ENCODE assay signal across 31 cellular contexts in the genomic region with DNA sequence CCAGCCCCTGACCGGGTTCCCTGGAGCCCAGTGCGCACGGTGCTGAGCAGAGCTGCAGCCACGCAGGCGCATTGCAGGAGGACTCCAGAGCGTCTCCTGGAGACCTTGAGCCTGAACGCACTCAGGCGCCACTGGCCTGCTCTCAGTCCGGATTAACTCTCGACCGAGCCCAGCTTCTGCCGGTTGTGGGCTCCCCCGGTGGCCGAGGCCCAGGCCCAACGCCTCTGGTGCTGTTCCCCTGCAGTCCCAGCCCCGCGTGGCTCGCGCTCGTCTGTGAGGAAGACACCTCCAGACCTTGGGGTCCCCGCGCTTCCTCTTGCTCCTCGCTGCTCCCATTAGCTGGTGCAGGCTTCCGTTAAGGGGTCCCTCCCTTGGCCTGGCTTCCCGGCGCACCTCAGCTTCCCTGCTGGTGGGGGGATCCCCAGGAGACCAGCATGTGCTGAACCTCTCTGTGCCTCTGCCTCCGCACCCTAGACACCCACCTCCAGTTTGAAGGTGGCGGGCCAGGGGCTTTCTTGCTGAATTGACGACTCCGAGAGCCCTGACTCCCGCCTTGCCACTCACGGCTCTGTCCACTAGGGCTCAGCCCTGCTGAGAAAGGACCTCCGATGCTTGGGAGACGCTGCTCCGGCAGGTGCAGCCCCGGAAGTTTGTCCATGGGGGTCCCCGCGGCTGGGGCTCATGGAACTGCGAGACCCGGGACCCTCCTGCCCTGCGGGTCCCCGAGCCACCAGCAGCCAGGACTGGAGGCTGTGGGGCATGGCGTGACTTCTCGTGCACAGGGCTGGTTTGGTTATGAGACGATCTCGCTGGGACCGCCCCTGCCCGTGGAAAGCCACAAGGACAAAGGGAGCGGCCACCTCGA. TPM values are rescaled to one million over a fixed set of nuclear protein-coding genes. Genes with fewer than 3 reads are reported as not detected.
DNase-seq lines count a peak whose midpoint lies in the region; ATAC-seq, FAIRE-seq and TF ChIP-seq lines count a peak whose summit lies in the region.
"Had no signal": no experiment of that assay in that cellular context is flagged by ENCODE, and none has a peak within 500 bp of the region (broad histone marks: within the 10 kb centered on the region; RNA-seq: fewer than 3 reads in every experiment).

No MANE protein-coding gene starts in this region.

- DNase-seq in Ammon's horn (ENCODE audit: low spot score): peak; percentile 57
- DNase-seq in GM12891 (ENCODE audit: insufficient read length, low spot score): peak; percentile 18
- peak in 2 of 4 experiments; percentile 19 to 21 for DNase-seq in K562 (ENCODE audit: extremely low read depth in 1 of 4, low spot score in 3 of 4)
- peak; percentile 36 for DNase-seq in midbrain (lab: John Stamatoyannopoulos, UW)
- no peak for DNase-seq in chondrocyte (ENCODE audit: low spot score)
- no peak for DNase-seq in CD1c-positive myeloid dendritic cell (ENCODE audit: extremely low spot score)
- DNase-seq in EL: no peak
- DNase-seq: ACHN; activated CD4-positive, alpha-beta T cell treated with anti-CD3 and anti-CD28 coated beads for 48 hours; effector memory CD4-positive, alpha-beta T cell; glutamatergic neuron; GOT3; KBM-7; MM.1S; naive B cell; NCI-H1930; NCI-H524; Peyer's patch; stimulated activated CD4-positive, alpha-beta T cell treated with anti-CD3 and anti-CD28 coated beads, Interleukin-12 subunit alpha, Interleukin-12 subunit beta, amount 100 ng/mL, for 4 hours; stimulated activated CD4-positive, alpha-beta T cell treated with anti-CD3 and anti-CD28 coated beads, Interleukin-4, amount 100 ng/mL, for 1 hour; T-helper 9 cell had no signal

- TF ChIP-seq CTCF in K562 (IDR thresholded peaks at IDR 0.05 in 2 of 3, conservative IDR thresholded peaks at IDR 0.05 in 1 of 3; ENCODE audit: insufficient read depth in 2 of 3, low read depth in 1 of 3, low read length in 3 of 3) (no peak), chondrocyte (IDR thresholded peaks at IDR 0.05) (no peak)

- CTCF ChIA-PET in K562 (lab: Yijun Ruan, JAX; ENCODE audit: low intra/inter-chr PET ratio): no interaction called here

- TF ChIP-seq EP300 in K562 (IDR thresholded peaks at IDR 0.05; ENCODE audit: low read length): no peak

- H3K27ac ChIP-seq in K562 (ENCODE audit: extremely low read depth, low read depth, low read length): no peak overlapping the region
- H3K27ac ChIP-seq: breast epithelium, Peyer's patch, prostate gland, tibial nerve, VCaP had no signal

- FAIRE-seq in GM12891 (lab: Jason Lieb, UNC) (no peak), K562 (lab: Jason Lieb, UNC) (no peak)
- FAIRE-seq: colon, HTR-8/SVneo had no signal

- peaks cover 18% of the 10 kb centered on the region for H3K36me3 Mint-ChIP-seq in chondrocyte (ENCODE audit: low read depth)
- H3K36me3 Mint-ChIP-seq: activated naive CD8-positive, alpha-beta T cell had no signal

- BruUV-seq in K562 (replicated peaks; lab: Mats Ljungman, UMichigan): no TSS peak

- H3K4me1 ChIP-seq in K562 (replicated peaks in 1 of 2; ENCODE audit: control insufficient read depth in 2 of 2, insufficient read depth in 2 of 2, low read length in 2 of 2): peaks cover 16 to 70% of the 10 kb centered on the region in 2 experiments
- H3K4me1 ChIP-seq: prostate gland had no signal

- 92% methylated on average over 34 of the region's 50 CpGs for WGBS in K562 (ENCODE audit: insufficient coverage, low coverage, missing lambda C conversion rate)

- H3K9me1 ChIP-seq in K562 (ENCODE audit: control insufficient read depth, insufficient read depth, low read length): no peaks in the 10 kb centered on the region

- H3K4me3 Mint-ChIP-seq in chondrocyte (ENCODE audit: unreplicated experiment): no peak overlapping the region
- H3K4me3 Mint-ChIP-seq: activated naive CD8-positive, alpha-beta T cell; activated T-helper 17 cell treated with anti-CD3 and anti-CD28 coated beads, Interleukin-2, amount 50 U/mL, for 72 hours had no signal

- POLR2A ChIA-PET in K562 (lab: Yijun Ruan, JAX): interaction anchor here (0.6 to 1.1 kb wide), 4 partner anchors 8 to 31 kb away, joined by 3 to 4 read pairs (median 4); no protein-coding TSS in a partner anchor

- intact Hi-C loops in K562 (cut with micrococcal nuclease): no loop called here

- no peak for TF ChIP-seq RAD21 in K562 (CRISPR knock-in tag; conservative IDR thresholded peaks at IDR 0.05 in 1 of 2, IDR thresholded peaks at IDR 0.05 in 1 of 2)

- H2AFZ ChIP-seq in K562 (ENCODE audit: low read depth, low read length): no peak overlapping the region

- H3K79me2 ChIP-seq in K562 (ENCODE audit: control insufficient read depth, insufficient read depth, low read length): no peaks in the 10 kb centered on the region

- no peak overlapping the region for H3K4me2 ChIP-seq in K562 (ENCODE audit: insufficient read depth, low read length)

- no peaks in the 10 kb centered on the region for H3K9me3 ChIP-seq in K562 (replicated peaks; ENCODE audit: control insufficient read depth, insufficient read depth, low read depth, low read length)
- H3K9me3 ChIP-seq: breast epithelium, Peyer's patch, prostate gland, tibial nerve had no signal

- H4K20me1 ChIP-seq in K562 (replicated peaks; ENCODE audit: control insufficient read depth, insufficient read depth, low read length): no peaks in the 10 kb centered on the region

- H3K4me1 Mint-ChIP-seq in chondrocyte (ENCODE audit: low read depth): peaks cover 13% of the 10 kb centered on the region
- H3K4me1 Mint-ChIP-seq: activated T-helper 17 cell treated with anti-CD3 and anti-CD28 coated beads, Interleukin-2, amount 50 U/mL, for 72 hours had no signal

- H3K27me3 ChIP-seq in K562 (ENCODE audit: control insufficient read depth in 2 of 2, insufficient read depth in 2 of 2, low read length in 2 of 2): no peaks in the 10 kb centered on the region

- H3K27ac Mint-ChIP-seq in chondrocyte (ENCODE audit: unreplicated experiment): no peak overlapping the region
- H3K27ac Mint-ChIP-seq: activated naive CD8-positive, alpha-beta T cell; activated T-helper 17 cell treated with anti-CD3 and anti-CD28 coated beads, Interleukin-2, amount 50 U/mL, for 72 hours; naive B cell had no signal

- peaks cover 22% of the 10 kb centered on the region for H3K27me3 Mint-ChIP-seq in chondrocyte (ENCODE audit: low read depth)
- H3K27me3 Mint-ChIP-seq: activated naive CD8-positive, alpha-beta T cell had no signal

- H3K9ac ChIP-seq in K562 (ENCODE audit: insufficient read depth in 1 of 2, low read depth in 2 of 2, low read length in 2 of 2): no peak overlapping the region

- in situ Hi-C loops in K562 (cut with MboI): loop anchor here (5.0 kb wide), 1 partner anchor 228 kb away; no protein-coding TSS in a partner anchor

- no peak for ATAC-seq in K562
- no peak for ATAC-seq in HG03521 (IDR thresholded peaks at IDR 0.05; ENCODE audit: unreplicated experiment)
- ATAC-seq: activated T-helper 17 cell treated with anti-CD3 and anti-CD28 coated beads, Interleukin-2, amount 50 U/mL, for 72 hours; sciatic nerve had no signal

- H3K4me3 ChIP-seq in K562: no peak overlapping the region
- H3K4me3 ChIP-seq: breast epithelium, Peyer's patch, prostate gland, tibial nerve had no signal

- no peak for TF ChIP-seq POLR2A in GM12891 (IDR thresholded peaks at IDR 0.05; ENCODE audit: low read depth, low read length)
- no peak for TF ChIP-seq POLR2A in K562 (conservative IDR thresholded peaks at IDR 0.05)

- H3K36me3 ChIP-seq in K562 (ENCODE audit: control insufficient read depth, insufficient read depth, low read length): peaks cover 49% of the 10 kb centered on the region; the same call in 1 of the 3 replicates

- H3K9me3 Mint-ChIP-seq in chondrocyte (ENCODE audit: low read depth): no peaks in the 10 kb centered on the region
- H3K9me3 Mint-ChIP-seq: activated T-helper 17 cell treated with anti-CD3 and anti-CD28 coated beads, Interleukin-2, amount 50 U/mL, for 72 hours; naive B cell had no signal

RNA-seq across cellular contexts. Expression of a gene that starts 7.8 kb away (rescaled TPM):
- 11.2 TPM for polyA plus RNA-seq in GM12891 (2012; ENCODE audit: low read depth, missing spikeins)
- 33.8 and 66.2 TPM in 2 replicates for total RNA-seq in K562 (2011; cell fraction: chromatin; rRNA removed; ENCODE audit: low replicate concordance)
- total RNA-seq in K562 (2011; cell fraction: nucleolus; rRNA removed): 40.5 and 47.9 TPM in 2 replicates
- total RNA-seq in K562 (2011; cell fraction: nucleoplasm; rRNA removed): 22.9 and 24.6 TPM in 2 replicates
- total RNA-seq in K562 (2014; rRNA removed) (10.3 and 12.9 TPM in 2 replicates), K562 (2014; rRNA removed; fragmentation: Illumina TruSeq; extraction: Trizol) (14.4 and 15.7 TPM in 2 replicates), K562 (2015; rRNA removed; fragmentation: Illumina TruSeq; extraction: Trizol) (12.7 and 13.8 TPM in 2 replicates), K562 (2021) (25.6 and 26.8 TPM in 2 replicates), chondrocyte (27.6 to 33.0 TPM (median 28.4 TPM) in 3 replicates)
- polyA plus RNA-seq in K562 (2011; rRNA removed) (8.0 and 13.4 TPM in 2 replicates), K562 (2014; fragmentation: Illumina TruSeq; extraction: Trizol) (11.4 and 15.5 TPM in 2 replicates), K562 (2014; fragmentation: Nextera tagmentation; extraction: Ambion mirVana) (1 to 10 TPM in 1 of 2 experiments, under 1 TPM in 1; 0.25 to 1.8 TPM), K562 (2014; rRNA removed) (28.3 and 30.4 TPM in 2 replicates)
- 10.5 and 35.5 TPM in 2 replicates for polyA plus RNA-seq in K562 (2011; cell fraction: cytosol; rRNA removed)
- polyA plus RNA-seq in K562 (2011; cell fraction: nucleus; rRNA removed): 10.7 and 20.1 TPM in 2 replicates
- 13.7 and 20.1 TPM in 2 replicates for polyA plus RNA-seq in K562 (2012)
- polyA minus RNA-seq in K562 (2011; rRNA and poly(A)+ RNA removed): 11.2 and 15.9 TPM in 2 replicates
- polyA minus RNA-seq in K562 (2011; cell fraction: cytosol; rRNA and poly(A)+ RNA removed): 5.0 and 8.7 TPM in 2 replicates
- polyA minus RNA-seq in K562 (2011; cell fraction: nucleus; rRNA and poly(A)+ RNA removed): 13.5 and 13.7 TPM in 2 replicates

RNA-seq across cellular contexts. Expression of a gene that starts 35.5 kb away (rescaled TPM):
- 2.2 TPM for polyA plus RNA-seq in GM12891 (2012; ENCODE audit: low read depth, missing spikeins)
- total RNA-seq in K562 (2011; cell fraction: chromatin; rRNA removed; ENCODE audit: low replicate concordance): 69.8 and 141 TPM in 2 replicates
- total RNA-seq in K562 (2011; cell fraction: nucleolus; rRNA removed): 54.5 and 61.0 TPM in 2 replicates
- total RNA-seq in K562 (2011; cell fraction: nucleoplasm; rRNA removed): 40.5 and 42.0 TPM in 2 replicates
- total RNA-seq in K562 (2014; rRNA removed): 26.7 and 31.9 TPM in 2 replicates
- 14.2 and 17.7 TPM in 2 replicates for total RNA-seq in K562 (2014; rRNA removed; fragmentation: Illumina TruSeq; extraction: Trizol)
- total RNA-seq in K562 (2015; rRNA removed; fragmentation: Illumina TruSeq; extraction: Trizol): 18.4 and 21.2 TPM in 2 replicates
- 44.7 and 51.6 TPM in 2 replicates for total RNA-seq in K562 (2021)
- 9.8 and 13.6 TPM in 2 replicates for polyA plus RNA-seq in K562 (2011; rRNA removed)
- 9.8 and 28.7 TPM in 2 replicates for polyA plus RNA-seq in K562 (2011; cell fraction: cytosol; rRNA removed)
- polyA plus RNA-seq in K562 (2011; cell fraction: nucleus; rRNA removed): 37.7 and 77.3 TPM in 2 replicates
- polyA plus RNA-seq in K562 (2012): 37.1 and 42.6 TPM in 2 replicates
- polyA plus RNA-seq in K562 (2014; fragmentation: Illumina TruSeq; extraction: Trizol): 20.7 and 30.0 TPM in 2 replicates
- polyA plus RNA-seq in K562 (2014; fragmentation: Nextera tagmentation; extraction: Ambion mirVana): 1 to 10 TPM; 2.3 to 2.4 TPM
- polyA plus RNA-seq in K562 (2014; rRNA removed): 17.3 and 23.2 TPM in 2 replicates
- 11.9 and 13.6 TPM in 2 replicates for polyA minus RNA-seq in K562 (2011; rRNA and poly(A)+ RNA removed)
- 22.8 and 24.8 TPM in 2 replicates for polyA minus RNA-seq in K562 (2011; cell fraction: cytosol; rRNA and poly(A)+ RNA removed)
- polyA minus RNA-seq in K562 (2011; cell fraction: nucleus; rRNA and poly(A)+ RNA removed): 38.3 and 38.6 TPM in 2 replicates
- 28.9 to 43.6 TPM (median 29.5 TPM) in 3 replicates for total RNA-seq in chondrocyte

Comparison
In these comparisons a context has a peak if more than half of its experiments do, and no peak if none do; other contexts are left out.
1. DNase-seq: peak in Ammon's horn (single experiment), GM12891 (single experiment) and midbrain (single experiment); none in chondrocyte (single experiment), CD1c-positive myeloid dendritic cell (single experiment) and EL (single experiment).